In genomic region chr9:81082251-81082650, GRCh38 we compare ENCODE assay signal across 16 cellular contexts.
"Had no signal": no experiment of that assay in that cellular context is flagged by ENCODE, and none has a peak within 500 bp of the region (broad histone marks: within the 10 kb centered on the region; RNA-seq: fewer than 3 reads in every experiment).

No MANE protein-coding gene starts in this region.

- H3K4me1 Mint-ChIP-seq: activated CD4-positive, alpha-beta T cell treated with anti-CD3 and anti-CD28 coated beads for 36 hours; stimulated activated naive CD8-positive, alpha-beta T cell treated with anti-CD3 and anti-CD28 coated beads, Interleukin-15, amount 100 ng/mL, for 72 hours had no signal

- DNase-seq: activated CD4-positive, alpha-beta T cell treated with anti-CD3 and anti-CD28 coated beads for 36 hours; activated CD8-positive, alpha-beta memory T cell treated with anti-CD3 and anti-CD28 coated beads, Interleukin-2, amount 50 U/mL, for 4 hours; activated CD8-positive, alpha-beta T cell treated with anti-CD3 and anti-CD28 coated beads for 36 hours; activated naive CD4-positive, alpha-beta T cell; caudate nucleus; colonic mucosa; effector CD8-positive, alpha-beta T cell; hypothalamus; kidney glomerular epithelial cell; stimulated activated CD4-positive, alpha-beta T cell treated with anti-CD3 and anti-CD28 coated beads, Interleukin-15, amount 100 ng/mL, for 24 hours; stimulated activated CD4-positive, alpha-beta T cell treated with anti-CD3 and anti-CD28 coated beads, Interleukin-4, amount 100 ng/mL, for 24 hours; stimulated activated naive CD8-positive, alpha-beta T cell treated with anti-CD3 and anti-CD28 coated beads, Interleukin-15, amount 100 ng/mL, for 72 hours; uterus had no signal

- ATAC-seq: activated CD4-positive, alpha-beta T cell treated with anti-CD3 and anti-CD28 coated beads for 36 hours; activated CD8-positive, alpha-beta T cell treated with anti-CD3 and anti-CD28 coated beads for 36 hours; stimulated activated naive CD8-positive, alpha-beta T cell treated with anti-CD3 and anti-CD28 coated beads, Interleukin-15, amount 100 ng/mL, for 72 hours had no signal

- H3K27ac Mint-ChIP-seq: activated CD4-positive, alpha-beta T cell treated with anti-CD3 and anti-CD28 coated beads for 36 hours; activated CD8-positive, alpha-beta T cell treated with anti-CD3 and anti-CD28 coated beads for 36 hours; neural progenitor cell; stimulated activated naive CD8-positive, alpha-beta T cell treated with anti-CD3 and anti-CD28 coated beads, Interleukin-15, amount 100 ng/mL, for 72 hours had no signal

- H3K4me2 ChIP-seq: neural progenitor cell had no signal

- H3K36me3 Mint-ChIP-seq: neural progenitor cell had no signal

- H3K9ac ChIP-seq: neural progenitor cell, parathyroid adenoma had no signal

- H3K9me3 Mint-ChIP-seq: neural progenitor cell; stimulated activated naive CD8-positive, alpha-beta T cell treated with anti-CD3 and anti-CD28 coated beads, Interleukin-15, amount 100 ng/mL, for 72 hours had no signal

- H3K79me2 ChIP-seq: parathyroid adenoma had no signal

- H3K27me3 Mint-ChIP-seq: activated CD8-positive, alpha-beta T cell treated with anti-CD3 and anti-CD28 coated beads for 36 hours; stimulated activated naive CD8-positive, alpha-beta T cell treated with anti-CD3 and anti-CD28 coated beads, Interleukin-15, amount 100 ng/mL, for 72 hours had no signal

- H3K27ac ChIP-seq: ascending aorta, colonic mucosa, neural progenitor cell, parathyroid adenoma had no signal

- H3K27me3 ChIP-seq: ascending aorta, colonic mucosa, neural progenitor cell, uterus had no signal

- H3K9me3 ChIP-seq: ascending aorta, colonic mucosa, uterus had no signal

- H3K4me3 Mint-ChIP-seq: activated CD4-positive, alpha-beta T cell treated with anti-CD3 and anti-CD28 coated beads for 36 hours; activated CD8-positive, alpha-beta T cell treated with anti-CD3 and anti-CD28 coated beads for 36 hours; neural progenitor cell; stimulated activated naive CD8-positive, alpha-beta T cell treated with anti-CD3 and anti-CD28 coated beads, Interleukin-15, amount 100 ng/mL, for 72 hours had no signal

- H2AFZ ChIP-seq: parathyroid adenoma had no signal

- H3K36me3 ChIP-seq: ascending aorta, colonic mucosa, neural progenitor cell, uterus had no signal

- H3K4me3 ChIP-seq: ascending aorta, colonic mucosa, neural progenitor cell, uterus had no signal

- H3K4me1 ChIP-seq: colonic mucosa, parathyroid adenoma, uterus had no signal
